Comparison of ENCODE assay signal across 7 cellular contexts in the genomic region with DNA sequence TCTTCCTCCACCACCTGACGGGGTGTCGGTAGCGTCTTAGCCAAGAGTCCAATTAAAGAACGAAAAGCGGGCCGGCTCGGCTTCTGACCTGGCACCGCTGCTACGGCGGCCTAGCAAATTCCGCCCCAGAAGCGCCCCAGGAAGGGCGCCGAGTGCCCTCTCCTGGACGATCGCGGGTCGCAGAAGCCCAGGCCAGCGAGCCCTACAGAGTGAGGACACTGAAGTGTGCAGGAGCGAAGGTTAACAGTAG. TPM values are rescaled to one million over a fixed set of nuclear protein-coding genes. Genes with fewer than 3 reads are reported as not detected.
DNase-seq lines count a peak whose midpoint lies in the region; TF ChIP-seq lines count a peak whose summit lies in the region.
"Had no signal": no experiment of that assay in that cellular context is flagged by ENCODE, and none has a peak within 500 bp of the region (broad histone marks: within the 10 kb centered on the region; RNA-seq: fewer than 3 reads in every experiment).

No MANE protein-coding gene starts in this region.

- H3K4me3 ChIP-seq in kidney epithelial cell (ENCODE audit: low read depth, low read length): peak overlapping the region; percentile 93

- no peaks in the 10 kb centered on the region for H3K27me3 Mint-ChIP-seq in T-helper 2 cell treated with Interferon-gamma antibody and Interleukin-4, amounts not matched to agents 5 μg/mL and 100 μg/mL, for 36 hours (ENCODE audit: low read depth)

- TF ChIP-seq CTCF in kidney epithelial cell (IDR thresholded peaks at IDR 0.05; ENCODE audit: insufficient read depth, low read length, poor library complexity, severe bottlenecking): no peak

- no peaks in the 10 kb centered on the region for H3K27me3 ChIP-seq in kidney epithelial cell (ENCODE audit: control insufficient read depth, insufficient read depth, low read length)

- peaks cover 1% of the 10 kb centered on the region for H3K36me3 ChIP-seq in kidney epithelial cell (ENCODE audit: control insufficient read depth, insufficient read depth, low read length)

- H3K27ac Mint-ChIP-seq in T-helper 2 cell treated with Interferon-gamma antibody and Interleukin-4, amounts not matched to agents 5 μg/mL and 100 μg/mL, for 36 hours: peak overlapping the region; percentile 94

- H3K4me1 Mint-ChIP-seq in T-helper 2 cell treated with Interferon-gamma antibody and Interleukin-4, amounts not matched to agents 5 μg/mL and 100 μg/mL, for 36 hours (ENCODE audit: low read depth): peaks cover 45% of the 10 kb centered on the region

- H3K9me3 Mint-ChIP-seq in T-helper 2 cell treated with Interferon-gamma antibody and Interleukin-4, amounts not matched to agents 5 μg/mL and 100 μg/mL, for 36 hours: no peaks in the 10 kb centered on the region

- DNase-seq in NCI-H2107 (lab: John Stamatoyannopoulos, UW) (peak; percentile 77), NCI-H2107 treated with DMSO at 0.1 percent for 48 hours (lab: John Stamatoyannopoulos, UW; ENCODE audit: unreplicated experiment) (no peak), kidney epithelial cell (ENCODE audit: low read depth) (no peak), NCI-H345 (lab: John Stamatoyannopoulos, UW) (no peak), NCI-H82 treated with DMSO at 0.1 percent for 48 hours (lab: John Stamatoyannopoulos, UW; ENCODE audit: unreplicated experiment) (no peak)
- DNase-seq in T-helper 2 cell treated with Interferon-gamma antibody and Interleukin-4, amounts not matched to agents 5 μg/mL and 100 μg/mL, for 36 hours (ENCODE audit: low spot score): no peak

- H3K36me3 Mint-ChIP-seq in T-helper 2 cell treated with Interferon-gamma antibody and Interleukin-4, amounts not matched to agents 5 μg/mL and 100 μg/mL, for 36 hours (ENCODE audit: low read depth): peaks cover 36% of the 10 kb centered on the region

- peak overlapping the region; percentile 89 for H3K4me3 Mint-ChIP-seq in T-helper 2 cell treated with Interferon-gamma antibody and Interleukin-4, amounts not matched to agents 5 μg/mL and 100 μg/mL, for 36 hours

RNA-seq across cellular contexts. Expression of a gene that starts 1.1 kb away (rescaled TPM):
- total RNA-seq in kidney epithelial cell: 18.4 and 31.8 TPM in 2 replicates

RNA-seq across cellular contexts. Expression of a gene that starts 12.3 kb away (rescaled TPM):
- not detected in 2 replicates for total RNA-seq in kidney epithelial cell
- total RNA-seq: lung microvascular endothelial cell had no signal

RNA-seq across cellular contexts. Expression of a gene that starts 25.6 kb away (rescaled TPM):
- 1.9 and 8.8 TPM in 2 replicates for total RNA-seq in kidney epithelial cell

RNA-seq across cellular contexts. Expression of a gene that starts 28.6 kb away (rescaled TPM):
- total RNA-seq in kidney epithelial cell: 15.5 and 17.6 TPM in 2 replicates

RNA-seq across cellular contexts. Expression of a gene that starts 28.8 kb away (rescaled TPM):
- 46.8 and 59.7 TPM in 2 replicates for total RNA-seq in kidney epithelial cell
